ENCODE assay signal across 33 cellular contexts in genomic region chr17:71383111-71383510, GRCh38.
"Had no signal": no experiment of that assay in that cellular context is flagged by ENCODE, and none has a peak within 500 bp of the region (broad histone marks: within the 10 kb centered on the region; RNA-seq: fewer than 3 reads in every experiment).

No MANE protein-coding gene starts in this region.

- H3K4me1 ChIP-seq: heart left ventricle had no signal

- H3K36me3 ChIP-seq: brain microvascular endothelial cell, heart left ventricle had no signal

- DNase-seq: activated CD4-positive, alpha-beta memory T cell treated with anti-CD3 and anti-CD28 coated beads for 36 hours; activated CD4-positive, alpha-beta T cell treated with anti-CD3 and anti-CD28 coated beads for 36 hours; activated CD4-positive, alpha-beta T cell treated with anti-CD3 and anti-CD28 coated beads, Interleukin-2, amount 10 ng/mL, durations not matched to agents 24 days and 14 days; activated CD4-positive, CD25-positive, alpha-beta regulatory T cell; activated CD4-positive, CD25-positive, alpha-beta regulatory T cell treated with anti-CD3 and anti-CD28 coated beads, Interleukin-2, amount 50 U/mL, for 72 hours; activated CD8-positive, alpha-beta memory T cell treated with anti-CD3 and anti-CD28 coated beads, Interleukin-2, amount 10 ng/mL, durations not matched to agents 7 days and 5 days; activated CD8-positive, alpha-beta memory T cell treated with anti-CD3 and anti-CD28 coated beads, Interleukin-2, amount 50 U/mL, for 4 hours; activated CD8-positive, alpha-beta T cell treated with anti-CD3 and anti-CD28 coated beads, Interleukin-2, amount 10 ng/mL, durations not matched to agents 7 days and 5 days; activated effector memory CD4-positive, alpha-beta T cell treated with anti-CD3 and anti-CD28 coated beads, Interleukin-2, amount 50 U/mL, for 16 hours; activated naive CD4-positive, alpha-beta T cell treated with anti-CD3 and anti-CD28 coated beads for 36 hours; activated naive CD8-positive, alpha-beta T cell treated with anti-CD3 and anti-CD28 coated beads, Interleukin-2, amount 10 ng/mL, durations not matched to agents 7 days and 5 days; activated T-cell treated with anti-CD3 and anti-CD28 coated beads, Interleukin-2, amount 50 U/mL, for 1 hour; activated T-cell treated with anti-CD3 and anti-CD28 coated beads, Interleukin-2, amount 50 U/mL, for 48 hours; amniotic stem cell; anterior cingulate cortex; brain microvascular endothelial cell; dorsolateral prefrontal cortex; effector memory CD4-positive, alpha-beta T cell; endodermal cell; foreskin fibroblast; glutamatergic neuron; heart left ventricle; T-helper 2 cell had no signal

- ATAC-seq: activated CD4-positive, alpha-beta T cell treated with anti-CD3 and anti-CD28 coated beads for 36 hours; activated CD8-positive, alpha-beta memory T cell treated with anti-CD3 and anti-CD28 coated beads, Interleukin-2, amount 10 ng/mL, durations not matched to agents 7 days and 5 days; activated CD8-positive, alpha-beta T cell treated with anti-CD3 and anti-CD28 coated beads, Interleukin-2, amount 10 ng/mL, durations not matched to agents 7 days and 5 days; esophagus mucosa; heart left ventricle had no signal

- H3K9me3 Mint-ChIP-seq: activated CD4-positive, alpha-beta memory T cell treated with anti-CD3 and anti-CD28 coated beads for 36 hours; activated naive CD4-positive, alpha-beta T cell treated with anti-CD3 and anti-CD28 coated beads, Interleukin-2, amount 50 U/mL, for 24 hours; central memory CD8-positive, alpha-beta T cell had no signal

- H3K27me3 Mint-ChIP-seq: activated CD4-positive, alpha-beta memory T cell treated with anti-CD3 and anti-CD28 coated beads for 36 hours; activated CD4-positive, alpha-beta T cell treated with anti-CD3 and anti-CD28 coated beads for 36 hours; activated CD4-positive, alpha-beta T cell treated with anti-CD3 and anti-CD28 coated beads, Interleukin-2, amount 10 ng/mL, durations not matched to agents 24 days and 14 days; activated CD8-positive, alpha-beta memory T cell treated with anti-CD3 and anti-CD28 coated beads, Interleukin-2, amount 10 ng/mL, durations not matched to agents 7 days and 5 days; activated naive CD4-positive, alpha-beta T cell treated with anti-CD3 and anti-CD28 coated beads, Interleukin-2, amount 50 U/mL, for 24 hours; activated naive CD8-positive, alpha-beta T cell treated with anti-CD3 and anti-CD28 coated beads, Interleukin-2, amount 10 ng/mL, durations not matched to agents 7 days and 5 days; central memory CD8-positive, alpha-beta T cell; dendritic cell treated with granulocyte-macrophage colony-stimulating factor and Interleukin-4, amounts not matched to agents 40 ng/mL and 50 ng/mL, for 4 days had no signal

- H3K27ac Mint-ChIP-seq: activated CD4-positive, alpha-beta memory T cell treated with anti-CD3 and anti-CD28 coated beads for 36 hours; activated CD4-positive, alpha-beta T cell treated with anti-CD3 and anti-CD28 coated beads for 36 hours; activated CD4-positive, alpha-beta T cell treated with anti-CD3 and anti-CD28 coated beads, Interleukin-2, amount 10 ng/mL, durations not matched to agents 24 days and 14 days; activated CD8-positive, alpha-beta memory T cell treated with anti-CD3 and anti-CD28 coated beads, Interleukin-2, amount 10 ng/mL, durations not matched to agents 7 days and 5 days; activated CD8-positive, alpha-beta T cell treated with anti-CD3 and anti-CD28 coated beads, Interleukin-2, amount 10 ng/mL, durations not matched to agents 7 days and 5 days; activated naive CD4-positive, alpha-beta T cell treated with anti-CD3 and anti-CD28 coated beads for 36 hours; activated naive CD4-positive, alpha-beta T cell treated with anti-CD3 and anti-CD28 coated beads, Interleukin-2, amount 50 U/mL, for 24 hours; activated naive CD8-positive, alpha-beta T cell treated with anti-CD3 and anti-CD28 coated beads, Interleukin-2, amount 10 ng/mL, durations not matched to agents 7 days and 5 days; activated T-helper 1 cell treated with anti-CD3 and anti-CD28 coated beads, Interleukin-12 subunit alpha, Interleukin-12 subunit beta, Interleukin-2, Interleukin-4 antibody, amounts not matched to agents 30 ng/mL and 10 ng/mL and 1 ng/mL, durations not matched to agents 14 hours and 24 hours and 36 hours; activated T-helper 2 cell treated with anti-CD3 and anti-CD28 coated beads, Interferon-gamma antibody, Interleukin-2, Interleukin-4, amounts not matched to agents 10 μg/mL and 5 μg/mL and 100 μg/mL, durations not matched to agents 14 hours and 24 hours and 36 hours; dendritic cell treated with granulocyte-macrophage colony-stimulating factor and Interleukin-4, amounts not matched to agents 40 ng/mL and 50 ng/mL, for 4 days; endodermal cell had no signal

- H3K27ac ChIP-seq: brain microvascular endothelial cell, coronary artery, dorsolateral prefrontal cortex, heart left ventricle had no signal

- H3K9me3 ChIP-seq: heart left ventricle had no signal

- H3K4me1 Mint-ChIP-seq: activated CD4-positive, alpha-beta T cell treated with anti-CD3 and anti-CD28 coated beads for 36 hours; activated CD4-positive, alpha-beta T cell treated with anti-CD3 and anti-CD28 coated beads, Interleukin-2, amount 10 ng/mL, durations not matched to agents 24 days and 14 days; activated CD8-positive, alpha-beta memory T cell treated with anti-CD3 and anti-CD28 coated beads, Interleukin-2, amount 10 ng/mL, durations not matched to agents 7 days and 5 days; activated naive CD4-positive, alpha-beta T cell treated with anti-CD3 and anti-CD28 coated beads, Interleukin-2, amount 50 U/mL, for 24 hours; activated naive CD8-positive, alpha-beta T cell treated with anti-CD3 and anti-CD28 coated beads, Interleukin-2, amount 10 ng/mL, durations not matched to agents 7 days and 5 days; central memory CD8-positive, alpha-beta T cell; endodermal cell had no signal

- H3K4me3 Mint-ChIP-seq: activated CD4-positive, alpha-beta memory T cell treated with anti-CD3 and anti-CD28 coated beads for 36 hours; activated CD4-positive, alpha-beta T cell treated with anti-CD3 and anti-CD28 coated beads for 36 hours; activated CD4-positive, alpha-beta T cell treated with anti-CD3 and anti-CD28 coated beads, Interleukin-2, amount 10 ng/mL, durations not matched to agents 24 days and 14 days; activated CD8-positive, alpha-beta memory T cell treated with anti-CD3 and anti-CD28 coated beads, Interleukin-2, amount 10 ng/mL, durations not matched to agents 7 days and 5 days; activated CD8-positive, alpha-beta T cell treated with anti-CD3 and anti-CD28 coated beads, Interleukin-2, amount 10 ng/mL, durations not matched to agents 7 days and 5 days; activated naive CD4-positive, alpha-beta T cell treated with anti-CD3 and anti-CD28 coated beads for 36 hours; activated naive CD4-positive, alpha-beta T cell treated with anti-CD3 and anti-CD28 coated beads, Interleukin-2, amount 50 U/mL, for 24 hours; activated naive CD8-positive, alpha-beta T cell treated with anti-CD3 and anti-CD28 coated beads, Interleukin-2, amount 10 ng/mL, durations not matched to agents 7 days and 5 days; activated T-helper 1 cell treated with anti-CD3 and anti-CD28 coated beads, Interleukin-12 subunit alpha, Interleukin-12 subunit beta, Interleukin-2, Interleukin-4 antibody, amounts not matched to agents 30 ng/mL and 10 ng/mL and 1 ng/mL, durations not matched to agents 14 hours and 24 hours and 36 hours; central memory CD8-positive, alpha-beta T cell; dendritic cell treated with granulocyte-macrophage colony-stimulating factor and Interleukin-4, amounts not matched to agents 40 ng/mL and 50 ng/mL, for 4 days; endodermal cell had no signal

- H3K27me3 ChIP-seq: brain microvascular endothelial cell, dorsolateral prefrontal cortex, heart left ventricle had no signal

- H3K4me3 ChIP-seq: coronary artery, dorsolateral prefrontal cortex, heart left ventricle had no signal

- H3K36me3 Mint-ChIP-seq: activated CD4-positive, alpha-beta memory T cell treated with anti-CD3 and anti-CD28 coated beads for 36 hours; activated CD8-positive, alpha-beta memory T cell treated with anti-CD3 and anti-CD28 coated beads, Interleukin-2, amount 10 ng/mL, durations not matched to agents 7 days and 5 days; activated naive CD4-positive, alpha-beta T cell treated with anti-CD3 and anti-CD28 coated beads, Interleukin-2, amount 50 U/mL, for 24 hours; activated naive CD8-positive, alpha-beta T cell treated with anti-CD3 and anti-CD28 coated beads, Interleukin-2, amount 10 ng/mL, durations not matched to agents 7 days and 5 days had no signal

- FAIRE-seq: astrocyte, bronchial epithelial cell, frontal cortex had no signal
